Comparison of ENCODE assay signal across 7 cellular contexts in the genomic region with DNA sequence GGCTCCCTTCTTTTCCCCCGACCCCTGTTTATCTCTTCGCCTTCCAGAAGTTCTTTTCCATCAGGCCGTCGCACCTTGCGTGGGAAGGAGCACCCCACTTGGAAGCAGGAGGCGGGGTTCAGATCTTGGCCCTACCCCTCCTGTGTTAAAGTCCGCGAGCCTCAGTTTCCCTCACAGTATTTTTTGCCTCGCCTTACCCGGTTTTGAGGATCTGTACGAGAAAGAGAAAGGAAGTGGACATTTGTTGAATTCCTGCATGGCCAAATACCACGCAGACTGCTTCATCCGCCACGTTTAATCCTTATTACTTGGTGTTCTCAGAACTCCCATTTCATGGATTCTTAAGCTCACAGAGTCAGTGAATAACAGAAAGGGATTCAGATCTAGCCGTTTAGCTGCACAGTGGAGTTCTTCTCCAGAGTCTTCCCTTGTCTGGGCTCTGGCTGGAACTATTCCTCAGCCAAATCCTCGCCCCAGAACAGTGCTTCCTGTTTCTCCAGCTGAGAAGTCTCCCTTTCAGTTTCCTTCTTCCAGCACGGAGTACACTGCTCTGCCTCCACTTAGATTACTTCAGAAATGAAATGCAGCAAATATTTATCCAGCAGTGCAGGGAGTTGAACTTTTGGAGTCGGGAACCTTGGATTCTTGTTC. TPM values are rescaled to one million over a fixed set of nuclear protein-coding genes. Genes with fewer than 3 reads are reported as not detected.
A peak's percentile ranks its signal among the peaks of the same experiment; 100 is the strongest.
DNase-seq lines count a peak whose midpoint lies in the region; ATAC-seq and TF ChIP-seq lines count a peak whose summit lies in the region.

No MANE protein-coding gene starts in this region.

- peak overlapping the region; percentile 69 for H3K9ac ChIP-seq in OCI-LY3 (ENCODE audit: low read length)

- no peaks in the 10 kb centered on the region for H3K9me3 ChIP-seq in OCI-LY3 (ENCODE audit: insufficient read depth, low read length)
- no peaks in the 10 kb centered on the region for H3K9me3 ChIP-seq in mucosa of descending colon

- no peaks in the 10 kb centered on the region for H3K79me2 ChIP-seq in OCI-LY3 (ENCODE audit: low read length)

- H3K4me3 Mint-ChIP-seq in effector memory CD8-positive, alpha-beta T cell = peak overlapping the region; percentile 88 to 89

- no peak overlapping the region for H3K27ac ChIP-seq in OCI-LY3 (ENCODE audit: low read length)

- peak overlapping the region; percentile 18 for H2AFZ ChIP-seq in OCI-LY3 (ENCODE audit: low read depth, low read length)

- H3K4me3 ChIP-seq in OCI-LY3 (ENCODE audit: low read length) = peak overlapping the region; percentile 88
- H3K4me3 ChIP-seq in mucosa of descending colon = peak overlapping the region; percentile 55

- TF ChIP-seq CTCF in OCI-LY3 (IDR thresholded peaks at IDR 0.05; ENCODE audit: low read depth, low read length) = no peak
- TF ChIP-seq CTCF in mucosa of descending colon (IDR thresholded peaks at IDR 0.05) = no peak

- no peaks in the 10 kb centered on the region for H3K27me3 Mint-ChIP-seq in effector memory CD8-positive, alpha-beta T cell

- H3K36me3 Mint-ChIP-seq in effector memory CD8-positive, alpha-beta T cell (ENCODE audit: insufficient read depth) = peaks cover 9% of the 10 kb centered on the region

- intact Hi-C loops in mucosa of descending colon (cut with DNase I, micrococcal nuclease) = no loop called here

- H3K9me3 Mint-ChIP-seq in effector memory CD8-positive, alpha-beta T cell = no peaks in the 10 kb centered on the region

- peak overlapping the region; percentile 91 to 97 for H3K27ac Mint-ChIP-seq in effector memory CD8-positive, alpha-beta T cell

- peaks cover 11% of the 10 kb centered on the region for H3K4me1 ChIP-seq in OCI-LY3 (ENCODE audit: low read length)
- H3K4me1 ChIP-seq in mucosa of descending colon (ENCODE audit: low read depth) = peaks cover 10% of the 10 kb centered on the region

- no peak for DNase-seq in effector memory CD8-positive, alpha-beta T cell
- DNase-seq in mucosa of descending colon (peak in 1 of 3 donors; percentile 66), T1000 (lab: John Stamatoyannopoulos, UW) (no peak)

- H3K4me1 Mint-ChIP-seq in effector memory CD8-positive, alpha-beta T cell (ENCODE audit: low read depth in 2 of 2) = peaks cover 13 to 21% of the 10 kb centered on the region in 2 donors

- H3K36me3 ChIP-seq in OCI-LY3 (replicated peaks; ENCODE audit: low read depth, low read length) (no peaks in the 10 kb centered on the region), mucosa of descending colon (ENCODE audit: low read depth) (no peaks in the 10 kb centered on the region)

- ATAC-seq in GM21717 (IDR thresholded peaks at IDR 0.05; ENCODE audit: unreplicated experiment) (peak; percentile 22), mucosa of descending colon (peak; percentile 72), HG02884 (IDR thresholded peaks at IDR 0.05; ENCODE audit: unreplicated experiment) (no peak), HG03280 (IDR thresholded peaks at IDR 0.05; ENCODE audit: unreplicated experiment) (no peak)
- no peak for ATAC-seq in effector memory CD8-positive, alpha-beta T cell (replicated peaks)

- no peaks in the 10 kb centered on the region for H3K27me3 ChIP-seq in OCI-LY3 (ENCODE audit: low read depth, low read length)

- H3K4me2 ChIP-seq in OCI-LY3 (ENCODE audit: low read length) = peak overlapping the region; percentile 97

- H4K20me1 ChIP-seq in OCI-LY3 (ENCODE audit: insufficient read depth, low read length) = no peaks in the 10 kb centered on the region

RNA-seq across cellular contexts. Expression of a gene that starts 0.6 kb away (rescaled TPM):
- total RNA-seq in mucosa of descending colon = 100 to 1,000 TPM; 116 to 209 (median 130) TPM

RNA-seq across cellular contexts. Expression of a gene that starts 11.2 kb away (rescaled TPM):
- total RNA-seq in mucosa of descending colon = 10 to 100 TPM; 46.6 to 53.4 (median 50.5) TPM

RNA-seq across cellular contexts. Expression of a gene that starts 32.9 kb away (rescaled TPM):
- total RNA-seq in mucosa of descending colon = 10 to 100 TPM; 11.3 to 21.3 (median 11.9) TPM

RNA-seq across cellular contexts. Expression of a gene that starts 33.6 kb away (rescaled TPM):
- total RNA-seq in mucosa of descending colon = 10 to 100 TPM; 71.2 to 79.5 (median 78.4) TPM

RNA-seq across cellular contexts. Expression of a gene that starts 36.4 kb away (rescaled TPM):
- total RNA-seq in mucosa of descending colon = 10 to 100 TPM; 22.2 to 25.8 (median 22.9) TPM

Comparison
In these comparisons a context has a peak if more than half of its experiments do, and no peak if none do; other contexts are left out.
1. ATAC-seq: peak in GM21717 (single experiment) and mucosa of descending colon (single experiment); none in effector memory CD8-positive, alpha-beta T cell (single experiment), HG02884 (single experiment) and HG03280 (single experiment).